12 cellular contexts compared by ENCODE assay signal in genomic region chr19:37980419-37980975, GRCh38.
A peak's percentile ranks its signal among the peaks of the same experiment; 100 is the strongest.
DNase-seq lines count a peak whose midpoint lies in the region; ATAC-seq and TF ChIP-seq lines count a peak whose summit lies in the region.
"Had no signal": no experiment of that assay in that cellular context is flagged by ENCODE, and none has a peak within 500 bp of the region (broad histone marks: within the 10 kb centered on the region; RNA-seq: fewer than 3 reads in every experiment).

No MANE protein-coding gene starts in this region.

- H3K27ac ChIP-seq in dorsolateral prefrontal cortex (peak overlapping the region in 46 of 59 donors; percentile 7 to 86 (median 64)), vagina (peak overlapping the region; percentile 14), coronary artery (no peak overlapping the region)
- H3K27ac ChIP-seq: parathyroid adenoma had no signal

- peaks cover 32% of the 10 kb centered on the region for H3K4me1 ChIP-seq in vagina
- no peaks in the 10 kb centered on the region for H3K4me1 ChIP-seq in BE2C

- DNase-seq in activated naive CD8-positive, alpha-beta T cell treated with anti-CD3 and anti-CD28 coated beads, Interleukin-2, amount 10 ng/mL, durations not matched to agents 7 days and 5 days: peak; percentile 4
- no peak for DNase-seq in activated naive CD8-positive, alpha-beta T cell treated with anti-CD3 and anti-CD28 coated beads for 36 hours
- DNase-seq in dorsolateral prefrontal cortex: no peak
- no peak for DNase-seq in vagina (ENCODE audit: extremely low spot score in 2 of 2)
- DNase-seq in BE2C: no peak
- no peak for DNase-seq in GM03348 (ENCODE audit: low spot score)
- no peak for DNase-seq in coronary artery (ENCODE audit: low spot score)
- DNase-seq: activated T-cell treated with anti-CD3 and anti-CD28 coated beads, Interleukin-2, amount 50 U/mL, for 1 hour had no signal

- H3K27me3 Mint-ChIP-seq in activated naive CD8-positive, alpha-beta T cell treated with anti-CD3 and anti-CD28 coated beads, Interleukin-2, amount 10 ng/mL, durations not matched to agents 7 days and 5 days: no peaks in the 10 kb centered on the region
- no peaks in the 10 kb centered on the region for H3K27me3 Mint-ChIP-seq in activated naive CD8-positive, alpha-beta T cell treated with anti-CD3 and anti-CD28 coated beads for 36 hours
- no peaks in the 10 kb centered on the region for H3K27me3 Mint-ChIP-seq in nephron (ENCODE audit: low read depth)

- no peak for TF ChIP-seq POLR2A in vagina (IDR thresholded peaks at IDR 0.05)

- TF ChIP-seq CTCF in dorsolateral prefrontal cortex (IDR thresholded peaks at IDR 0.05 in 54 of 56, conservative IDR thresholded peaks at IDR 0.05 in 2 of 56; ENCODE audit: low read depth in 1 of 56, partially characterized antibody in 56 of 56) (no peak), nephron (IDR thresholded peaks at IDR 0.05; ENCODE audit: unreplicated experiment in 3 of 3) (no peak), vagina (IDR thresholded peaks at IDR 0.05) (no peak), BE2C (IDR thresholded peaks at IDR 0.05; ENCODE audit: low read depth, low read length) (no peak), coronary artery (IDR thresholded peaks at IDR 0.05) (no peak)

- POLR2A ChIA-PET in activated naive CD8-positive, alpha-beta T cell treated with anti-CD3 and anti-CD28 coated beads, Interleukin-2, amount 10 ng/mL, durations not matched to agents 7 days and 5 days (lab: Charles Lee): no interaction called here

- H3K27ac Mint-ChIP-seq in activated naive CD8-positive, alpha-beta T cell treated with anti-CD3 and anti-CD28 coated beads, Interleukin-2, amount 10 ng/mL, durations not matched to agents 7 days and 5 days: no peak overlapping the region
- no peak overlapping the region for H3K27ac Mint-ChIP-seq in activated naive CD8-positive, alpha-beta T cell treated with anti-CD3 and anti-CD28 coated beads for 36 hours
- H3K27ac Mint-ChIP-seq in nephron: peak overlapping the region; percentile 68 to 75 (median 73)

- H3K4me1 Mint-ChIP-seq in activated naive CD8-positive, alpha-beta T cell treated with anti-CD3 and anti-CD28 coated beads, Interleukin-2, amount 10 ng/mL, durations not matched to agents 7 days and 5 days: no peaks in the 10 kb centered on the region
- H3K4me1 Mint-ChIP-seq in activated naive CD8-positive, alpha-beta T cell treated with anti-CD3 and anti-CD28 coated beads for 36 hours: peaks cover 5% of the 10 kb centered on the region
- H3K4me1 Mint-ChIP-seq in nephron: peaks cover 25% of the 10 kb centered on the region

- H3K4me3 ChIP-seq in dorsolateral prefrontal cortex (no peak overlapping the region), vagina (no peak overlapping the region), BE2C (ENCODE audit: low read depth, low read length) (no peak overlapping the region), coronary artery (no peak overlapping the region)
- H3K4me3 ChIP-seq: body of pancreas had no signal

- no peaks in the 10 kb centered on the region for H3K9me3 ChIP-seq in vagina
- no peaks in the 10 kb centered on the region for H3K9me3 ChIP-seq in BE2C
- H3K9me3 ChIP-seq: body of pancreas had no signal

- H3K36me3 ChIP-seq in vagina: no peaks in the 10 kb centered on the region
- no peaks in the 10 kb centered on the region for H3K36me3 ChIP-seq in BE2C
- H3K36me3 ChIP-seq: WERI-Rb-1 had no signal

- H3K36me3 Mint-ChIP-seq in activated naive CD8-positive, alpha-beta T cell treated with anti-CD3 and anti-CD28 coated beads, Interleukin-2, amount 10 ng/mL, durations not matched to agents 7 days and 5 days: peaks cover 1% of the 10 kb centered on the region
- peaks cover 2% of the 10 kb centered on the region for H3K36me3 Mint-ChIP-seq in activated naive CD8-positive, alpha-beta T cell treated with anti-CD3 and anti-CD28 coated beads for 36 hours
- H3K36me3 Mint-ChIP-seq in nephron (ENCODE audit: low read depth): peaks cover 4% of the 10 kb centered on the region

- H3K27me3 ChIP-seq in dorsolateral prefrontal cortex (no peaks in the 10 kb centered on the region), vagina (no peaks in the 10 kb centered on the region), BE2C (no peaks in the 10 kb centered on the region)
- H3K27me3 ChIP-seq: body of pancreas had no signal

- intact Hi-C loops in dorsolateral prefrontal cortex (cut with DNase I): no loop called here
- intact Hi-C loops in vagina (cut with DNase I): no loop called here

- no peak for ATAC-seq in activated naive CD8-positive, alpha-beta T cell treated with anti-CD3 and anti-CD28 coated beads, Interleukin-2, amount 10 ng/mL, durations not matched to agents 7 days and 5 days (ENCODE audit: low read depth)
- ATAC-seq: body of pancreas had no signal

- H3K9me3 Mint-ChIP-seq in activated naive CD8-positive, alpha-beta T cell treated with anti-CD3 and anti-CD28 coated beads, Interleukin-2, amount 10 ng/mL, durations not matched to agents 7 days and 5 days: no peaks in the 10 kb centered on the region
- no peaks in the 10 kb centered on the region for H3K9me3 Mint-ChIP-seq in activated naive CD8-positive, alpha-beta T cell treated with anti-CD3 and anti-CD28 coated beads for 36 hours
- no peaks in the 10 kb centered on the region for H3K9me3 Mint-ChIP-seq in nephron

- H3K4me3 Mint-ChIP-seq in activated naive CD8-positive, alpha-beta T cell treated with anti-CD3 and anti-CD28 coated beads, Interleukin-2, amount 10 ng/mL, durations not matched to agents 7 days and 5 days: no peak overlapping the region
- no peak overlapping the region for H3K4me3 Mint-ChIP-seq in activated naive CD8-positive, alpha-beta T cell treated with anti-CD3 and anti-CD28 coated beads for 36 hours
- H3K4me3 Mint-ChIP-seq in nephron: no peak overlapping the region

Comparison
In these comparisons a context has a peak if more than half of its experiments do, and no peak if none do; other contexts are left out.
1. H3K27ac Mint-ChIP-seq: peak in nephron (3 of 3); none in activated naive CD8-positive, alpha-beta T cell treated with anti-CD3 and anti-CD28 coated beads, Interleukin-2, amount 10 ng/mL, durations not matched to agents 7 days and 5 days (single experiment) and activated naive CD8-positive, alpha-beta T cell treated with anti-CD3 and anti-CD28 coated beads for 36 hours (single experiment).
2. H3K27ac ChIP-seq: peak in dorsolateral prefrontal cortex (46 of 59) and vagina (single experiment); none in coronary artery (0 of 2).